In the genomic region with DNA sequence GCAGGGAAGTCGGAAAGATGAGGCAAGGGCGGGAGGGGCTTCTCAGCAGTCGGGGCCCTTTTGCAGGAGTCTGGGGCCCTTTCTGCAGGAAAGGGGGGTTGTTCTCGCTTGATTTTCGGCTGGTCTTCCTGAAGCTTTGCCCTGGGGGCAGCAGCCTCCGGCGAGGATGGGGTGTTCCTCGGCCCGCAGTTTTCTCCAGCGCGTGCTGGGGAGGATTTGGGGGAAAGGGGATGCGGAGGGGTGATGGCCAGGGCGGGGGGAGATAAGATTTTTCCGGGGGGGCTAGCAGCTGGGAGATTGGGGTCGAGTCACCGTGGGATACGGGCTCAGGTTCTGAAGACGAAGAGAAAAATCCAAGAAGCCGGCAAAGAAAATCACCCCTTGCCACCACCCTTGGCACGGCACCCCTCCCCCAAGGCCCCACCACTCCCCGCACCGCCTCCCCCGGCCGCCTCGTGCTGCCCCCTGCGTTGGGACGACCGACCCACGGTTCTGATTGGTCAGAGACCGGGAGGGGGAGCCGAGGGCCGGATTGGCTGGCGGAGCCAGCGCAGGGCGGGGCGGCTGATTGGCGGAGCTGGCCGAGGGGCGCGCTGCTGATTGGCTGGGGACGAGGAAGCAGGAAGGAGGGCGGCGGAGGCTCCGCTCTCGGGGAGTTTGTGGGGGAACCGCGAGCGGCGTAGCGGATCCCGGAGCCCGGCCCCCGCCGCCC, we compare ENCODE assay signal across 8 cellular contexts. TPM values are rescaled to one million over a fixed set of nuclear protein-coding genes. Genes with fewer than 3 reads are reported as not detected.
DNase-seq lines count a peak whose midpoint lies in the region; ATAC-seq and TF ChIP-seq lines count a peak whose summit lies in the region.

A gene (plus strand): TSS at position 654 of the 712 bp plus-strand sequence. CDS start 17,512 bp downstream, outside the sequence.

- peak within 1 kb of the TSS; percentile 23; the same call in 1 of the 2 replicates for H2AK5ac ChIP-seq in IMR-90 (ENCODE audit: low read depth, low read length)

- H3K4me1 ChIP-seq in IMR-90 (ENCODE audit: control insufficient read depth, insufficient read depth, low read length) (peaks cover 21% of the 10 kb centered on the region), OCI-LY7 (ENCODE audit: insufficient read depth, low read length, poor library complexity, severe bottlenecking) (peaks cover 21% of the 10 kb centered on the region), mucosa of descending colon (ENCODE audit: low read depth) (peaks cover 38% of the 10 kb centered on the region)

- in situ Hi-C loops in IMR-90 (cut with MboI; ENCODE audit: low sequenced_read_pairs): no loop called here

- dilution Hi-C loops in IMR-90 (cut with HindIII; ENCODE audit: low sequenced_read_pairs, unreplicated experiment): no loop called here

- no peak for TF ChIP-seq POLR2A in IMR-90 (IDR thresholded peaks at IDR 0.05; ENCODE audit: low read depth, low read length)

- H3K56ac ChIP-seq in IMR-90 (ENCODE audit: extremely low read depth, insufficient read depth, low read length): no peak within 1 kb of the TSS

- H3K27ac ChIP-seq in IMR-90 (ENCODE audit: insufficient read depth, low read length): peak within 1 kb of the TSS; percentile 23; the same call in 1 of the 2 replicates
- H3K27ac ChIP-seq in OCI-LY7 (ENCODE audit: low read depth, low read length, poor library complexity, severe bottlenecking): peak within 1 kb of the TSS; percentile 31

- no peaks in the 10 kb centered on the region for H3K9me2 ChIP-seq in OCI-LY7 (ENCODE audit: insufficient read depth, low read length)

- TF ChIP-seq CTCF in IMR-90 (conservative IDR thresholded peaks at IDR 0.05; ENCODE audit: low read depth, low read length): no peak
- TF ChIP-seq CTCF in OCI-LY7 (conservative IDR thresholded peaks at IDR 0.05; ENCODE audit: low read length): no peak
- no peak for TF ChIP-seq CTCF in epithelial cell of esophagus (IDR thresholded peaks at IDR 0.05; ENCODE audit: insufficient read depth, low read depth, low read length, missing control alignments)
- TF ChIP-seq CTCF in mucosa of descending colon (IDR thresholded peaks at IDR 0.05): no peak

- peak within 1 kb of the TSS; percentile 83 for H3K4me3 ChIP-seq in IMR-90 (ENCODE audit: insufficient read depth, low read depth, low read length)
- H3K4me3 ChIP-seq in OCI-LY7 (ENCODE audit: low read depth, low read length, poor library complexity, severe bottlenecking): peak within 1 kb of the TSS; percentile 93
- peak within 1 kb of the TSS; percentile 61 for H3K4me3 ChIP-seq in epithelial cell of esophagus (ENCODE audit: low read length)
- H3K4me3 ChIP-seq in mucosa of descending colon: peak within 1 kb of the TSS; percentile 87

- no peak within 1 kb of the TSS for H2BK15ac ChIP-seq in IMR-90 (ENCODE audit: low read depth, low read length)

- peak within 1 kb of the TSS; percentile 68 for H3K4ac ChIP-seq in IMR-90 (ENCODE audit: low read depth, low read length)

- H2AFZ ChIP-seq in IMR-90 (replicated peaks; ENCODE audit: low read length, poor library complexity) (peak within 1 kb of the TSS; percentile 87), OCI-LY7 (ENCODE audit: low read length) (peak within 1 kb of the TSS; percentile 98)

- H2BK20ac ChIP-seq in IMR-90 (ENCODE audit: low read depth, low read length): no peak within 1 kb of the TSS

- H3K79me1 ChIP-seq in IMR-90 (ENCODE audit: low read depth in 1 of 2, low read length in 2 of 2): peaks cover 5 to 31% of the 10 kb centered on the region in 2 experiments

- H3K18ac ChIP-seq in IMR-90 (ENCODE audit: low read depth, low read length): peak within 1 kb of the TSS; percentile 24; the same call in 1 of the 2 replicates

- ATAC-seq in GM21526 (IDR thresholded peaks at IDR 0.05; ENCODE audit: low FRiP score, unreplicated experiment) (peak; percentile 82), IMR-90 (ENCODE audit: low read depth) (peak; percentile 88), mucosa of descending colon (peak; percentile 87)

- H4K8ac ChIP-seq in IMR-90 (ENCODE audit: low read depth in 2 of 2, low read length in 2 of 2): peak within 1 kb of the TSS; percentile 64 to 65; a peak in 3 of 4 replicates

- peak within 1 kb of the TSS; percentile 47 for H2AK9ac ChIP-seq in IMR-90 (replicated peaks; ENCODE audit: low read depth, low read length, poor library complexity)

- peak within 1 kb of the TSS; percentile 49 for H3K14ac ChIP-seq in IMR-90 (replicated peaks; ENCODE audit: low read depth, low read length)

- CTCF ChIA-PET in IMR-90 (lab: Yijun Ruan, JAX): interaction anchor here (0.6 to 1.1 kb wide), 2 partner anchors 17 to 86 kb away, joined by 3 to 4 read pairs; no protein-coding TSS in a partner anchor
- CTCF ChIA-PET in OCI-LY7 (lab: Charles Lee; ENCODE audit: unreplicated experiment): interaction anchor here (0.5 to 1.0 kb wide), 3 partner anchors 14 to 394 kb away, joined by 3 to 4 read pairs (median 3); no protein-coding TSS in a partner anchor

- H3K9me3 ChIP-seq in IMR-90 (ENCODE audit: control insufficient read depth, insufficient read depth, low read length): no peaks in the 10 kb centered on the region
- H3K9me3 ChIP-seq in OCI-LY7 (ENCODE audit: low read length): no peaks in the 10 kb centered on the region
- H3K9me3 ChIP-seq in mucosa of descending colon: no peaks in the 10 kb centered on the region

- H2BK5ac ChIP-seq in IMR-90 (ENCODE audit: low read depth, low read length, poor library complexity, severe bottlenecking): no peak within 1 kb of the TSS

- H4K91ac ChIP-seq in IMR-90 (ENCODE audit: insufficient read depth, low read depth, low read length): peak within 1 kb of the TSS; percentile 66

- intact Hi-C loops in IMR-90 (cut with micrococcal nuclease) (loop anchor here (5.0 kb wide), 1 partner anchor 72 kb away; no protein-coding TSS in a partner anchor), OCI-LY7 (cut with micrococcal nuclease; ENCODE audit: unreplicated experiment) (loop anchor here (1.0 kb wide), 1 partner anchor 17 kb away; no protein-coding TSS in a partner anchor), mucosa of descending colon (cut with DNase I, micrococcal nuclease) (no loop called here)

- peaks cover 23% of the 10 kb centered on the region; the same call in 1 of the 2 replicates for H3K79me2 ChIP-seq in OCI-LY7 (ENCODE audit: insufficient read depth, low read depth, low read length)

- DNase-seq in DMS 273 (lab: John Stamatoyannopoulos, UW; ENCODE audit: unreplicated experiment): peak; percentile 96
- DNase-seq in IMR-90: peak; percentile 92
- peak; percentile 96 for DNase-seq in OCI-LY7 (ENCODE audit: low spot score)
- peak; percentile 89 for DNase-seq in activated T-cell treated with anti-CD3 and anti-CD28 coated beads for 1 hour (ENCODE audit: low read depth)
- peak; percentile 95 for DNase-seq in epithelial cell of esophagus (ENCODE audit: low read depth)
- peak; percentile 96 to 99 (median 99) for DNase-seq in mucosa of descending colon
- DNase-seq in stimulated activated CD8-positive, alpha-beta memory T cell treated with anti-CD3 and anti-CD28 coated beads, Interleukin-4, amount 100 ng/mL, for 24 hours (ENCODE audit: low read depth): peak; percentile 97

- peaks cover 5% of the 10 kb centered on the region for H3K9me1 ChIP-seq in IMR-90 (ENCODE audit: insufficient read depth, low read length)

- TF ChIP-seq RAD21 in IMR-90 (IDR thresholded peaks at IDR 0.05; ENCODE audit: low read length): no peak

- no peak within 1 kb of the TSS for H2BK120ac ChIP-seq in IMR-90 (ENCODE audit: low read depth, low read length)

- H4K20me1 ChIP-seq in IMR-90 (ENCODE audit: insufficient read depth, low read length): peaks cover 36% of the 10 kb centered on the region
- H4K20me1 ChIP-seq in OCI-LY7 (ENCODE audit: insufficient read depth, low read length): peaks cover 23% of the 10 kb centered on the region

- H3K36me3 ChIP-seq in IMR-90 (ENCODE audit: control insufficient read depth, insufficient read depth, low read length) (no peaks in the 10 kb centered on the region), OCI-LY7 (ENCODE audit: insufficient read depth, low read length) (no peaks in the 10 kb centered on the region), mucosa of descending colon (ENCODE audit: low read depth) (no peaks in the 10 kb centered on the region)

- H3K23ac ChIP-seq in IMR-90 (ENCODE audit: low read depth, low read length): peak within 1 kb of the TSS; percentile 36; the same call in 1 of the 2 replicates

- no TSS peak for BruUV-seq in IMR-90 (replicated peaks; lab: Mats Ljungman, UMichigan)
- BruUV-seq in OCI-LY7 (replicated peaks; lab: Mats Ljungman, UMichigan): no TSS peak

- peak within 1 kb of the TSS; percentile 92 for H3K4me2 ChIP-seq in IMR-90 (ENCODE audit: low read depth, low read length)
- peak within 1 kb of the TSS; percentile 100 for H3K4me2 ChIP-seq in OCI-LY7 (ENCODE audit: low read length)

- H3K27me3 ChIP-seq in IMR-90 (ENCODE audit: control insufficient read depth, insufficient read depth, low read length): peaks cover 48% of the 10 kb centered on the region

- H4K5ac ChIP-seq in IMR-90 (ENCODE audit: low read depth, low read length): peak within 1 kb of the TSS; percentile 36

- POLR2A ChIA-PET in IMR-90 (lab: Charles Lee; ENCODE audit: unreplicated experiment): no interaction called here
- POLR2A ChIA-PET in OCI-LY7 (lab: Charles Lee): interaction anchor here (0.6 to 1.3 kb wide), 7 partner anchors 8 to 1207 kb away, joined by 3 to 8 read pairs (median 4); no protein-coding TSS in a partner anchor

- 0% methylated on average over 15 of the region's 54 CpGs; no CpG with 5 or more reads in 1 of the 2 experiments for WGBS in IMR-90 (ENCODE audit: extremely low coverage in 2 of 2, insufficient read length in 1 of 2), 2 experiments

- peak within 1 kb of the TSS; percentile 62 for H3K9ac ChIP-seq in IMR-90 (ENCODE audit: low read depth, low read length)

TF ChIP-seq in IMR-90, 13 proteins besides CTCF, POLR2A, EP300 and RAD21 (continues in another document):
- TF ChIP-seq RFX5 (IDR thresholded peaks at IDR 0.05; ENCODE audit: low read depth, low read length) (no peak), BHLHE40 (IDR thresholded peaks at IDR 0.05; ENCODE audit: low read depth, low read length) (no peak), MXI1 (IDR thresholded peaks at IDR 0.05; ENCODE audit: borderline replicate concordance, low read depth, low read length) (no peak)
- TF ChIP-seq, protein P1, sequence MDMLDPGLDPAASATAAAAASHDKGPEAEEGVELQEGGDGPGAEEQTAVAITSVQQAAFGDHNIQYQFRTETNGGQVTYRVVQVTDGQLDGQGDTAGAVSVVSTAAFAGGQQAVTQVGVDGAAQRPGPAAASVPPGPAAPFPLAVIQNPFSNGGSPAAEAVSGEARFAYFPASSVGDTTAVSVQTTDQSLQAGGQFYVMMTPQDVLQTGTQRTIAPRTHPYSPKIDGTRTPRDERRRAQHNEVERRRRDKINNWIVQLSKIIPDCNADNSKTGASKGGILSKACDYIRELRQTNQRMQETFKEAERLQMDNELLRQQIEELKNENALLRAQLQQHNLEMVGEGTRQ (IDR thresholded peaks at IDR 0.05; ENCODE audit: low read depth, low read length): no peak

RNA-seq across cellular contexts. Expression of the gene that starts here (rescaled TPM):
- total RNA-seq in IMR-90 (2012; rRNA removed): 3.0 and 3.6 TPM in 2 replicates
- 8.1 and 8.7 TPM in 2 replicates for polyA plus RNA-seq in IMR-90 (2012; rRNA removed)
- polyA plus RNA-seq in IMR-90 (2012; cell fraction: cytosol; rRNA removed): 6.7 and 8.5 TPM in 2 replicates
- polyA plus RNA-seq in IMR-90 (2012; cell fraction: nucleus; rRNA removed; ENCODE audit: low replicate concordance): 16.1 and 18.7 TPM in 2 replicates
- total RNA-seq in OCI-LY7 (2014; rRNA removed; shearing (Covaris generic)): 14.6 and 15.0 TPM in 2 replicates
- 22.3 TPM in 2 replicates for total RNA-seq in OCI-LY7 (2022)
- total RNA-seq in mucosa of descending colon: 10 to 100 TPM; 26.9 to 32.2 (median 31.1) TPM

Comparison
In these comparisons a context has a peak if more than half of its experiments do, and no peak if none do; other contexts are left out.
1. Peak in every context shown above with its lines: DNase-seq, ATAC-seq, H3K4me3 ChIP-seq and H3K27ac ChIP-seq.
2. intact Hi-C loops: an anchor here in IMR-90 (5.0 kb wide) and OCI-LY7 (1.0 kb wide); none called in mucosa of descending colon.